ENCODE assay signal across 2 cellular contexts in the genomic region with DNA sequence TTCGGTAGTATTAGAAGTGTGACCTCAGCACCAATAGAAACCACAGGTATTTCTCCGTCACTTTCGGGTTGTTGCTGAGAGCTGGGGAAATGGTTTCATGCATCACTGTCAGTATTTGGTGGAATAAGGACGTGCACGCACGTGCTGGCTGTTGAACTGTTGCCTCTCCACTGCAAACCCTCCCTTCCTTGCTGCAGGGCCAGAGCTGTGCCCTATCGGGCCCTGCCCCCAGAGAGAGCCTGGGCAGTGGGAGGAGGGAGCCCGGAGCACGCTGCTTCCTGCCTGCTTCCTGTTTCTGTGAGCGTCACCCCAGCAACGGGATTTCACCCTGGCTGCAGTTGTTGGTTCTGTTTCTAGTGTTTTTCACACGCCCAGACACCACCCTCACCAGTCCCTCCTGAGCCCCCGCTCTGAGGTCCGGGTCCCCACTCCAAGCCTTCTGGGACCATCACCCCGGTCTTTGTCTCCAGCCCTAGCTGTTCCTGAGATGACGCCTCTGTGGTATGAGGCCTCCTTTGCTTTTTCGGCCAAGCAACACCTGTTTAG.
TF ChIP-seq lines count a peak whose summit lies in the region.

No MANE protein-coding gene starts in this region.

TF ChIP-seq in WTC11, 78 proteins besides CTCF, POLR2A, EP300 and RAD21 (continued from another document and continues in another):
- TF ChIP-seq, protein P1, sequence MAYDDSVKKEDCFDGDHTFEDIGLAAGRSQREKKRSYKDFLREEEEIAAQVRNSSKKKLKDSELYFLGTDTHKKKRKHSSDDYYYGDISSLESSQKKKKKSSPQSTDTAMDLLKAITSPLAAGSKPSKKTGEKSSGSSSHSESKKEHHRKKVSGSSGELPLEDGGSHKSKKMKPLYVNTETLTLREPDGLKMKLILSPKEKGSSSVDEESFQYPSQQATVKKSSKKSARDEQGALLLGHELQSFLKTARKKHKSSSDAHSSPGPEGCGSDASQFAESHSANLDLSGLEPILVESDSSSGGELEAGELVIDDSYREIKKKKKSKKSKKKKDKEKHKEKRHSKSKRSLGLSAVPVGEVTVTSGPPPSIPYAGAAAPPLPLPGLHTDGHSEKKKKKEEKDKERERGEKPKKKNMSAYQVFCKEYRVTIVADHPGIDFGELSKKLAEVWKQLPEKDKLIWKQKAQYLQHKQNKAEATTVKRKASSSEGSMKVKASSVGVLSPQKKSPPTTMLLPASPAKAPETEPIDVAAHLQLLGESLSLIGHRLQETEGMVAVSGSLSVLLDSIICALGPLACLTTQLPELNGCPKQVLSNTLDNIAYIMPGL (CRISPR knock-in tag; IDR thresholded peaks at IDR 0.05) = no peak
- no peak for TF ChIP-seq ZNF396 (CRISPR knock-in tag; IDR thresholded peaks at IDR 0.05; ENCODE audit: borderline replicate concordance)
- TF ChIP-seq, protein P2, sequence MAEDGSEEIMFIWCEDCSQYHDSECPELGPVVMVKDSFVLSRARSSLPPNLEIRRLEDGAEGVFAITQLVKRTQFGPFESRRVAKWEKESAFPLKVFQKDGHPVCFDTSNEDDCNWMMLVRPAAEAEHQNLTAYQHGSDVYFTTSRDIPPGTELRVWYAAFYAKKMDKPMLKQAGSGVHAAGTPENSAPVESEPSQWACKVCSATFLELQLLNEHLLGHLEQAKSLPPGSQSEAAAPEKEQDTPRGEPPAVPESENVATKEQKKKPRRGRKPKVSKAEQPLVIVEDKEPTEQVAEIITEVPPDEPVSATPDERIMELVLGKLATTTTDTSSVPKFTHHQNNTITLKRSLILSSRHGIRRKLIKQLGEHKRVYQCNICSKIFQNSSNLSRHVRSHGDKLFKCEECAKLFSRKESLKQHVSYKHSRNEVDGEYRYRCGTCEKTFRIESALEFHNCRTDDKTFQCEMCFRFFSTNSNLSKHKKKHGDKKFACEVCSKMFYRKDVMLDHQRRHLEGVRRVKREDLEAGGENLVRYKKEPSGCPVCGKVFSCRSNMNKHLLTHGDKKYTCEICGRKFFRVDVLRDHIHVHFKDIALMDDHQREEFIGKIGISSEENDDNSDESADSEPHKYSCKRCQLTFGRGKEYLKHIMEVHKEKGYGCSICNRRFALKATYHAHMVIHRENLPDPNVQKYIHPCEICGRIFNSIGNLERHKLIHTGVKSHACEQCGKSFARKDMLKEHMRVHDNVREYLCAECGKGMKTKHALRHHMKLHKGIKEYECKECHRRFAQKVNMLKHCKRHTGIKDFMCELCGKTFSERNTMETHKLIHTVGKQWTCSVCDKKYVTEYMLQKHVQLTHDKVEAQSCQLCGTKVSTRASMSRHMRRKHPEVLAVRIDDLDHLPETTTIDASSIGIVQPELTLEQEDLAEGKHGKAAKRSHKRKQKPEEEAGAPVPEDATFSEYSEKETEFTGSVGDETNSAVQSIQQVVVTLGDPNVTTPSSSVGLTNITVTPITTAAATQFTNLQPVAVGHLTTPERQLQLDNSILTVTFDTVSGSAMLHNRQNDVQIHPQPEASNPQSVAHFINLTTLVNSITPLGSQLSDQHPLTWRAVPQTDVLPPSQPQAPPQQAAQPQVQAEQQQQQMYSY (CRISPR knock-in tag; IDR thresholded peaks at IDR 0.05) = peak; percentile 48; the same call in 1 of the 2 replicates
- TF ChIP-seq, protein P3, sequence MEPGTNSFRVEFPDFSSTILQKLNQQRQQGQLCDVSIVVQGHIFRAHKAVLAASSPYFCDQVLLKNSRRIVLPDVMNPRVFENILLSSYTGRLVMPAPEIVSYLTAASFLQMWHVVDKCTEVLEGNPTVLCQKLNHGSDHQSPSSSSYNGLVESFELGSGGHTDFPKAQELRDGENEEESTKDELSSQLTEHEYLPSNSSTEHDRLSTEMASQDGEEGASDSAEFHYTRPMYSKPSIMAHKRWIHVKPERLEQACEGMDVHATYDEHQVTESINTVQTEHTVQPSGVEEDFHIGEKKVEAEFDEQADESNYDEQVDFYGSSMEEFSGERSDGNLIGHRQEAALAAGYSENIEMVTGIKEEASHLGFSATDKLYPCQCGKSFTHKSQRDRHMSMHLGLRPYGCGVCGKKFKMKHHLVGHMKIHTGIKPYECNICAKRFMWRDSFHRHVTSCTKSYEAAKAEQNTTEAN (CRISPR knock-in tag; IDR thresholded peaks at IDR 0.05) = no peak
- TF ChIP-seq ZNF423 (CRISPR knock-in tag; IDR thresholded peaks at IDR 0.05) = no peak
- no peak for TF ChIP-seq PRRX2 (CRISPR knock-in tag; IDR thresholded peaks at IDR 0.05)
- TF ChIP-seq, protein P4, sequence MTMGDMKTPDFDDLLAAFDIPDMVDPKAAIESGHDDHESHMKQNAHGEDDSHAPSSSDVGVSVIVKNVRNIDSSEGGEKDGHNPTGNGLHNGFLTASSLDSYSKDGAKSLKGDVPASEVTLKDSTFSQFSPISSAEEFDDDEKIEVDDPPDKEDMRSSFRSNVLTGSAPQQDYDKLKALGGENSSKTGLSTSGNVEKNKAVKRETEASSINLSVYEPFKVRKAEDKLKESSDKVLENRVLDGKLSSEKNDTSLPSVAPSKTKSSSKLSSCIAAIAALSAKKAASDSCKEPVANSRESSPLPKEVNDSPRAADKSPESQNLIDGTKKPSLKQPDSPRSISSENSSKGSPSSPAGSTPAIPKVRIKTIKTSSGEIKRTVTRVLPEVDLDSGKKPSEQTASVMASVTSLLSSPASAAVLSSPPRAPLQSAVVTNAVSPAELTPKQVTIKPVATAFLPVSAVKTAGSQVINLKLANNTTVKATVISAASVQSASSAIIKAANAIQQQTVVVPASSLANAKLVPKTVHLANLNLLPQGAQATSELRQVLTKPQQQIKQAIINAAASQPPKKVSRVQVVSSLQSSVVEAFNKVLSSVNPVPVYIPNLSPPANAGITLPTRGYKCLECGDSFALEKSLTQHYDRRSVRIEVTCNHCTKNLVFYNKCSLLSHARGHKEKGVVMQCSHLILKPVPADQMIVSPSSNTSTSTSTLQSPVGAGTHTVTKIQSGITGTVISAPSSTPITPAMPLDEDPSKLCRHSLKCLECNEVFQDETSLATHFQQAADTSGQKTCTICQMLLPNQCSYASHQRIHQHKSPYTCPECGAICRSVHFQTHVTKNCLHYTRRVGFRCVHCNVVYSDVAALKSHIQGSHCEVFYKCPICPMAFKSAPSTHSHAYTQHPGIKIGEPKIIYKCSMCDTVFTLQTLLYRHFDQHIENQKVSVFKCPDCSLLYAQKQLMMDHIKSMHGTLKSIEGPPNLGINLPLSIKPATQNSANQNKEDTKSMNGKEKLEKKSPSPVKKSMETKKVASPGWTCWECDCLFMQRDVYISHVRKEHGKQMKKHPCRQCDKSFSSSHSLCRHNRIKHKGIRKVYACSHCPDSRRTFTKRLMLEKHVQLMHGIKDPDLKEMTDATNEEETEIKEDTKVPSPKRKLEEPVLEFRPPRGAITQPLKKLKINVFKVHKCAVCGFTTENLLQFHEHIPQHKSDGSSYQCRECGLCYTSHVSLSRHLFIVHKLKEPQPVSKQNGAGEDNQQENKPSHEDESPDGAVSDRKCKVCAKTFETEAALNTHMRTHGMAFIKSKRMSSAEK (CRISPR knock-in tag; IDR thresholded peaks at IDR 0.05; ENCODE audit: borderline replicate concordance) = no peak
- TF ChIP-seq, protein P5, sequence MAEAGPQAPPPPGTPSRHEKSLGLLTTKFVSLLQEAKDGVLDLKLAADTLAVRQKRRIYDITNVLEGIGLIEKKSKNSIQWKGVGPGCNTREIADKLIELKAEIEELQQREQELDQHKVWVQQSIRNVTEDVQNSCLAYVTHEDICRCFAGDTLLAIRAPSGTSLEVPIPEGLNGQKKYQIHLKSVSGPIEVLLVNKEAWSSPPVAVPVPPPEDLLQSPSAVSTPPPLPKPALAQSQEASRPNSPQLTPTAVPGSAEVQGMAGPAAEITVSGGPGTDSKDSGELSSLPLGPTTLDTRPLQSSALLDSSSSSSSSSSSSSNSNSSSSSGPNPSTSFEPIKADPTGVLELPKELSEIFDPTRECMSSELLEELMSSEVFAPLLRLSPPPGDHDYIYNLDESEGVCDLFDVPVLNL (CRISPR knock-in tag; IDR thresholded peaks at IDR 0.05; ENCODE audit: borderline replicate concordance, low read depth) = no peak

TF ChIP-seq in HepG2, 621 proteins besides CTCF, POLR2A, EP300 and RAD21 (continued from another document and continues in another):
- TF ChIP-seq, protein P6, sequence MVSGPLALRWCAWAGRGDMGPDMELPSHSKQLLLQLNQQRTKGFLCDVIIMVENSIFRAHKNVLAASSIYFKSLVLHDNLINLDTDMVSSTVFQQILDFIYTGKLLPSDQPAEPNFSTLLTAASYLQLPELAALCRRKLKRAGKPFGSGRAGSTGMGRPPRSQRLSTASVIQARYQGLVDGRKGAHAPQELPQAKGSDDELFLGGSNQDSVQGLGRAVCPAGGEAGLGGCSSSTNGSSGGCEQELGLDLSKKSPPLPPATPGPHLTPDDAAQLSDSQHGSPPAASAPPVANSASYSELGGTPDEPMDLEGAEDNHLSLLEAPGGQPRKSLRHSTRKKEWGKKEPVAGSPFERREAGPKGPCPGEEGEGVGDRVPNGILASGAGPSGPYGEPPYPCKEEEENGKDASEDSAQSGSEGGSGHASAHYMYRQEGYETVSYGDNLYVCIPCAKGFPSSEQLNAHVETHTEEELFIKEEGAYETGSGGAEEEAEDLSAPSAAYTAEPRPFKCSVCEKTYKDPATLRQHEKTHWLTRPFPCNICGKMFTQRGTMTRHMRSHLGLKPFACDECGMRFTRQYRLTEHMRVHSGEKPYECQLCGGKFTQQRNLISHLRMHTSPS (CRISPR knock-in tag; IDR thresholded peaks at IDR 0.05; ENCODE audit: low read depth) = peak; percentile 84
- TF ChIP-seq YEATS2 (CRISPR knock-in tag; IDR thresholded peaks at IDR 0.05; ENCODE audit: borderline replicate concordance) (peak; percentile 58; the same call in 1 of the 2 replicates), ZNF232 (CRISPR knock-in tag; IDR thresholded peaks at IDR 0.05; ENCODE audit: borderline replicate concordance) (peak; percentile 64; the same call in 1 of the 2 replicates), ARHGAP35 (CRISPR knock-in tag; IDR thresholded peaks at IDR 0.05; ENCODE audit: borderline replicate concordance) (0 out of 2 replicates have a peak, but pooled peaks have one; percentile 27), SOX6 (IDR thresholded peaks at IDR 0.05) (no peak), SOX6 (CRISPR knock-in tag; IDR thresholded peaks at IDR 0.05) (peak; percentile 42; the same call in 1 of the 2 replicates), SOX5 (CRISPR knock-in tag; IDR thresholded peaks at IDR 0.05; ENCODE audit: borderline replicate concordance) (peak; percentile 60), ZNF788 (CRISPR knock-in tag; IDR thresholded peaks at IDR 0.05; ENCODE audit: borderline replicate concordance) (peak; percentile 53; the same call in 1 of the 2 replicates)
- TF ChIP-seq, protein P7, sequence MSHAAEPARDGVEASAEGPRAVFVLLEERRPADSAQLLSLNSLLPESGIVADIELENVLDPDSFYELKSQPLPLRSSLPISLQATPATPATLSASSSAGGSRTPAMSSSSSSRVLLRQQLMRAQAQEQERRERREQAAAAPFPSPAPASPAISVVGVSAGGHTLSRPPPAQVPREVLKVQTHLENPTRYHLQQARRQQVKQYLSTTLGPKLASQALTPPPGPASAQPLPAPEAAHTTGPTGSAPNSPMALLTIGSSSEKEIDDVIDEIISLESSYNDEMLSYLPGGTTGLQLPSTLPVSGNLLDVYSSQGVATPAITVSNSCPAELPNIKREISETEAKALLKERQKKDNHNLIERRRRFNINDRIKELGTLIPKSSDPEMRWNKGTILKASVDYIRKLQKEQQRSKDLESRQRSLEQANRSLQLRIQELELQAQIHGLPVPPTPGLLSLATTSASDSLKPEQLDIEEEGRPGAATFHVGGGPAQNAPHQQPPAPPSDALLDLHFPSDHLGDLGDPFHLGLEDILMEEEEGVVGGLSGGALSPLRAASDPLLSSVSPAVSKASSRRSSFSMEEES (CRISPR knock-in tag; IDR thresholded peaks at IDR 0.05) = no peak
- TF ChIP-seq, protein P8, sequence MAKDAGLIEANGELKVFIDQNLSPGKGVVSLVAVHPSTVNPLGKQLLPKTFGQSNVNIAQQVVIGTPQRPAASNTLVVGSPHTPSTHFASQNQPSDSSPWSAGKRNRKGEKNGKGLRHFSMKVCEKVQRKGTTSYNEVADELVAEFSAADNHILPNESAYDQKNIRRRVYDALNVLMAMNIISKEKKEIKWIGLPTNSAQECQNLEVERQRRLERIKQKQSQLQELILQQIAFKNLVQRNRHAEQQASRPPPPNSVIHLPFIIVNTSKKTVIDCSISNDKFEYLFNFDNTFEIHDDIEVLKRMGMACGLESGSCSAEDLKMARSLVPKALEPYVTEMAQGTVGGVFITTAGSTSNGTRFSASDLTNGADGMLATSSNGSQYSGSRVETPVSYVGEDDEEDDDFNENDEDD (CRISPR knock-in tag; IDR thresholded peaks at IDR 0.05; ENCODE audit: borderline replicate concordance) = peak; percentile 74; the same call in 1 of the 2 replicates
